ENCODE assay signal across 8 cellular contexts in the genomic region with DNA sequence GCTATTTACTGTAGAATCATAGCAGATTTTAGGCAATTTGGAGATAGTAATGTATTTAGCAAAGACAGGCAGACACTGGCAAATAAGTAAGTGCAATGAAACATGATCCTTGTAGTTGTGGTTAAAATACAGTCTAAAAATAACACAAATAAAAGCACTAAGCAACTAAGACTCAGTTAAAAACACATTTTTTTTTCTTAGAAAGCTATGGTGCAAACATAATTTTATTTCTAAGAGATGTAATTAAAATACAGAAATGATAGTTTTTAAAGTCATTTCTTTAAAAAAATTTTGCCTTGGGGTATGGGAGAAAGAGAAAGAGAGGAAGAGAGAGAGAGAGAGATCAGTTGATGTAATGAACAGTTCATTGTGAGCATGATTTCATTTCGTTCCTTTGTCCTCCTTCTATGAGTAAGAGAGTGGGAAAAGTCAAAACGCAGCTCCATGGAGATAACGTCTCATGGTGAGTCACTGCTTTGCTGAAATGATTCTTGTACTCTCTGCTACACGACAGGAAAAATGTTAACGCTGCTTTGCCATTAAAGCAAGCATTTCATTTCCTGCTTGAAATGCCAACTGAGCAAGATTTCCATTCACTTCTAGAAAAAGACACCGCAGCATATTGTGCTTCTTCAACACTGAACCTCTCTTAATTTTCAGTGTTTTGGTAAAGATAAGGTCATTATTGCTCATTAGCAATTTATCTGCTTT.
DNase-seq lines count a peak whose midpoint lies in the region; ATAC-seq, FAIRE-seq and TF ChIP-seq lines count a peak whose summit lies in the region.

No MANE protein-coding gene starts in this region.

- ATAC-seq in GM18511 (IDR thresholded peaks at IDR 0.05; ENCODE audit: unreplicated experiment) (peak; percentile 75), left lung (peak; percentile 91)

- H3K27ac ChIP-seq in HUES64 (ENCODE audit: low read depth, low read length) (no peak overlapping the region), left lung (peak overlapping the region; percentile 70 to 81)

- H3K4me3 ChIP-seq in HUES64 (ENCODE audit: low read length) (no peak overlapping the region), bronchial epithelial cell (ENCODE audit: low read depth, low read length) (no peak overlapping the region), left lung (no peak overlapping the region)

- WGBS in HUES64 = 45% methylated on average over 6 of the region's 6 CpGs

- no peaks in the 10 kb centered on the region for H3K36me3 ChIP-seq in HUES64 (ENCODE audit: insufficient read depth, low read length)
- H3K36me3 ChIP-seq in bronchial epithelial cell (ENCODE audit: control insufficient read depth, insufficient read depth, low read length) = no peaks in the 10 kb centered on the region
- peaks cover 0 to 22% of the 10 kb centered on the region in 2 donors for H3K36me3 ChIP-seq in left lung

- FAIRE-seq in bronchial epithelial cell (lab: Jason Lieb, UNC) = peak; percentile 89

- intact Hi-C loops in left lung (cut with DNase I) = no loop called here

- peak overlapping the region; percentile 23; the same call in 1 of the 2 replicates for H3K9ac ChIP-seq in HUES64 (ENCODE audit: low read depth, low read length)

- TF ChIP-seq CTCF in bronchial epithelial cell (IDR thresholded peaks at IDR 0.05; ENCODE audit: insufficient read depth, low read length, severe bottlenecking) (no peak), left lung (IDR thresholded peaks at IDR 0.05) (no peak)

- in situ Hi-C loops in ACHN (cut with HindIII; ENCODE audit: low pct_ligation_motif_present, low pct_unique_long_range_greater_than_20kb, low sequenced_read_pairs) = no loop called here

- H3K4me1 ChIP-seq in HUES64 (ENCODE audit: insufficient read depth, low read length) (peaks cover 23% of the 10 kb centered on the region; the same call in 1 of the 2 replicates), left lung (peaks cover 0 to 63% of the 10 kb centered on the region in 2 donors)

- no peaks in the 10 kb centered on the region for H3K9me3 ChIP-seq in HUES64 (ENCODE audit: insufficient read depth, low read depth, low read length)
- no peaks in the 10 kb centered on the region for H3K9me3 ChIP-seq in left lung

- H3K27me3 ChIP-seq in HUES64 (ENCODE audit: insufficient read depth, low read length) = no peaks in the 10 kb centered on the region
- H3K27me3 ChIP-seq in bronchial epithelial cell (ENCODE audit: control insufficient read depth, insufficient read depth, low read length) = no peaks in the 10 kb centered on the region
- no peaks in the 10 kb centered on the region for H3K27me3 ChIP-seq in left lung

- peak; percentile 97 for DNase-seq in ACHN
- peak; percentile 11 to 19 for DNase-seq in SHP77 (lab: John Stamatoyannopoulos, UW)
- peak; percentile 99 for DNase-seq in bronchial epithelial cell (ENCODE audit: low read depth)
- no peak for DNase-seq in left lung
- peak; percentile 21 to 27 (median 24) for DNase-seq in stimulated activated CD4-positive, alpha-beta T cell treated with anti-CD3 and anti-CD28 coated beads, TNF-alpha, amount 100 ng/mL, for 48 hours (ENCODE audit: low read depth in 3 of 3)
- DNase-seq in T-helper 9 cell = no peak

Comparison
In these comparisons a context has a peak if more than half of its experiments do, and no peak if none do; other contexts are left out.
1. DNase-seq: peak in ACHN (single experiment), SHP77 (2 of 2), bronchial epithelial cell (single experiment) and stimulated activated CD4-positive, alpha-beta T cell treated with anti-CD3 and anti-CD28 coated beads, TNF-alpha, amount 100 ng/mL, for 48 hours (3 of 3); none in left lung (0 of 2) and T-helper 9 cell (single experiment).